Comparison of ENCODE assay signal across 1 cellular context in genomic region chr16:13269905-13270528, GRCh38.
TF ChIP-seq lines count a peak whose summit lies in the region.

No MANE protein-coding gene starts in this region.

TF ChIP-seq in HepG2, 621 proteins besides CTCF, POLR2A, EP300 and RAD21 (continued from another document and continues in another):
- no peak for TF ChIP-seq ZBTB40 (IDR thresholded peaks at IDR 0.05)
- peak; percentile 66; the same call in 1 of the 2 replicates for TF ChIP-seq ZBTB40 (CRISPR knock-in tag; IDR thresholded peaks at IDR 0.05)
- peak; percentile 99 for TF ChIP-seq HNF4G (IDR thresholded peaks at IDR 0.05; ENCODE audit: borderline replicate concordance, low read depth, low read length)
- peak; percentile 100 for TF ChIP-seq HNF4G (CRISPR knock-in tag; IDR thresholded peaks at IDR 0.05; ENCODE audit: borderline replicate concordance, low read depth)
- TF ChIP-seq RERE (CRISPR knock-in tag; IDR thresholded peaks at IDR 0.05; ENCODE audit: low read depth): peak; percentile 84
- TF ChIP-seq CBX1 (IDR thresholded peaks at IDR 0.05; ENCODE audit: low read depth): peak; percentile 91
- no peak for TF ChIP-seq SRSF9 (IDR thresholded peaks at IDR 0.05; ENCODE audit: borderline replicate concordance, insufficient read depth, low read depth, low read length, poor library complexity, severe bottlenecking)
- TF ChIP-seq ZNF800 (CRISPR knock-in tag; IDR thresholded peaks at IDR 0.05): peak; percentile 92
- peak; percentile 95 for TF ChIP-seq PATZ1 (CRISPR knock-in tag; IDR thresholded peaks at IDR 0.05)
- TF ChIP-seq THAP11 (CRISPR knock-in tag; IDR thresholded peaks at IDR 0.05): peak; percentile 84
- TF ChIP-seq KAT2B (IDR thresholded peaks at IDR 0.05; ENCODE audit: borderline replicate concordance, low read depth, low read length): no peak
- TF ChIP-seq HMGA1 (CRISPR knock-in tag; conservative IDR thresholded peaks at IDR 0.05): no peak
- peak; percentile 94 for TF ChIP-seq ZMAT3 (CRISPR knock-in tag; conservative IDR thresholded peaks at IDR 0.05)
- no peak for TF ChIP-seq ZKSCAN5 (CRISPR knock-in tag; IDR thresholded peaks at IDR 0.05)
- TF ChIP-seq MTA3 (CRISPR knock-in tag; IDR thresholded peaks at IDR 0.05): no peak
- peak; percentile 95 for TF ChIP-seq ZNF772 (CRISPR knock-in tag; IDR thresholded peaks at IDR 0.05)
- no peak for TF ChIP-seq ZNF777 (CRISPR knock-in tag; IDR thresholded peaks at IDR 0.05)
- peak; percentile 96 for TF ChIP-seq ZNF619 (CRISPR knock-in tag; IDR thresholded peaks at IDR 0.05)
- peak; percentile 87 for TF ChIP-seq IRF2 (CRISPR knock-in tag; IDR thresholded peaks at IDR 0.05)
- TF ChIP-seq IKZF1 (IDR thresholded peaks at IDR 0.05): no peak
- TF ChIP-seq SAP130 (CRISPR knock-in tag; IDR thresholded peaks at IDR 0.05; ENCODE audit: low read depth): peak; percentile 82
- peak; percentile 95 for TF ChIP-seq HNF1B (CRISPR knock-in tag; IDR thresholded peaks at IDR 0.05)
- no peak for TF ChIP-seq ZNF20 (CRISPR knock-in tag; IDR thresholded peaks at IDR 0.05)
- peak; percentile 99 for TF ChIP-seq ZNF12 (CRISPR knock-in tag; IDR thresholded peaks at IDR 0.05)
- no peak for TF ChIP-seq ZNF713 (CRISPR knock-in tag; IDR thresholded peaks at IDR 0.05)
- peak; percentile 99 for TF ChIP-seq HDAC1 (CRISPR knock-in tag; IDR thresholded peaks at IDR 0.05)
- peak; percentile 75; the same call in 1 of the 2 replicates for TF ChIP-seq ZNF878 (CRISPR knock-in tag; IDR thresholded peaks at IDR 0.05)
- TF ChIP-seq REL (CRISPR knock-in tag; conservative IDR thresholded peaks at IDR 0.05): peak; percentile 81; the same call in 1 of the 2 replicates
- 0 out of 2 replicates have a peak, but pooled peaks have one; percentile 10 for TF ChIP-seq HCFC1 (IDR thresholded peaks at IDR 0.05; ENCODE audit: low read depth, low read length)
- TF ChIP-seq MBNL3 (CRISPR knock-in tag; conservative IDR thresholded peaks at IDR 0.05): no peak
- TF ChIP-seq MAZ (IDR thresholded peaks at IDR 0.05; ENCODE audit: borderline replicate concordance, low read depth, low read length): peak; percentile 67; the same call in 1 of the 2 replicates
- peak; percentile 93 for TF ChIP-seq MAZ (CRISPR knock-in tag; IDR thresholded peaks at IDR 0.05; ENCODE audit: low read depth)
- peak; percentile 100 for TF ChIP-seq GATAD2A (CRISPR knock-in tag; IDR thresholded peaks at IDR 0.05)
- TF ChIP-seq ZNF607 (CRISPR knock-in tag; IDR thresholded peaks at IDR 0.05; ENCODE audit: borderline replicate concordance): peak; percentile 58; the same call in 1 of the 2 replicates
- no peak for TF ChIP-seq DBP (CRISPR knock-in tag; IDR thresholded peaks at IDR 0.05; ENCODE audit: not compliant biosample characterization)
- TF ChIP-seq RXRB (CRISPR knock-in tag; IDR thresholded peaks at IDR 0.05; ENCODE audit: borderline replicate concordance): peak; percentile 99
- TF ChIP-seq ZNF652 (CRISPR knock-in tag; IDR thresholded peaks at IDR 0.05; ENCODE audit: borderline replicate concordance, low read depth): peak; percentile 57; the same call in 1 of the 2 replicates
